23 cellular contexts compared by ENCODE assay signal in genomic region chr12:47848853-47849252, GRCh38. TPM values are rescaled to one million over a fixed set of nuclear protein-coding genes. Genes with fewer than 3 reads are reported as not detected.
"Had no signal": no experiment of that assay in that cellular context is flagged by ENCODE, and none has a peak within 500 bp of the region (broad histone marks: within the 10 kb centered on the region; RNA-seq: fewer than 3 reads in every experiment).

No MANE protein-coding gene starts in this region.

- FAIRE-seq: astrocyte, frontal cortex, urothelium cell line had no signal

- H3K4me2 ChIP-seq: smooth muscle cell had no signal

- DNase-seq: activated CD8-positive, alpha-beta memory T cell treated with anti-CD3 and anti-CD28 coated beads, Interleukin-2, amount 50 U/mL, for 48 hours; activated naive CD4-positive, alpha-beta T cell; activated naive CD8-positive, alpha-beta T cell treated with anti-CD3 and anti-CD28 coated beads for 36 hours; colonic mucosa; glutamatergic neuron; hippocampal formation; left ventricle myocardium superior; retina; sigmoid colon; stimulated activated CD4-positive, alpha-beta T cell treated with anti-CD3 and anti-CD28 coated beads, Interleukin-15, amount 100 ng/mL, for 24 hours; transverse colon had no signal

- H3K36me3 ChIP-seq: breast epithelium, colonic mucosa, sigmoid colon had no signal

- H3K4me3 ChIP-seq: breast epithelium, colonic mucosa, sigmoid colon, smooth muscle cell, transverse colon had no signal

- H3K4me3 Mint-ChIP-seq: activated naive CD8-positive, alpha-beta T cell treated with anti-CD3 and anti-CD28 coated beads for 36 hours; memory B cell; natural killer cell treated with Interleukin-12 subunit alpha and Interleukin-12 subunit beta and Interleukin-15 and Interleukin-18, amount 100 ng/mL, for 72 hours; stimulated activated memory B cell treated with anti-CD40 and anti-IgM and Interleukin-4, amounts not matched to agents 10 μg/mL and 1 μg/mL and 100 μg/mL, for 72 hours had no signal

- H3K9me3 ChIP-seq: breast epithelium, colonic mucosa, sigmoid colon, transverse colon had no signal

- H3K27me3 Mint-ChIP-seq: activated naive CD8-positive, alpha-beta T cell treated with anti-CD3 and anti-CD28 coated beads for 36 hours had no signal

- H3K27ac Mint-ChIP-seq: activated naive CD8-positive, alpha-beta T cell treated with anti-CD3 and anti-CD28 coated beads for 36 hours; memory B cell; natural killer cell treated with Interleukin-12 subunit alpha and Interleukin-12 subunit beta and Interleukin-15 and Interleukin-18, amount 100 ng/mL, for 72 hours; progenitor cell of endocrine pancreas; stimulated activated memory B cell treated with anti-CD40 and anti-IgM and Interleukin-4, amounts not matched to agents 10 μg/mL and 1 μg/mL and 100 μg/mL, for 72 hours had no signal

- H3K27me3 ChIP-seq: breast epithelium, colonic mucosa, sigmoid colon, transverse colon had no signal

- ATAC-seq: activated CD4-positive, CD25-positive, alpha-beta regulatory T cell treated with anti-CD3 and anti-CD28 coated beads, Interleukin-2, amount 50 U/mL, for 24 hours; left ventricle myocardium superior; natural killer cell treated with Interleukin-12 subunit alpha and Interleukin-12 subunit beta and Interleukin-15 and Interleukin-18, amount 100 ng/mL, for 72 hours; stimulated activated memory B cell treated with anti-CD40 and anti-IgM and Interleukin-4, amounts not matched to agents 10 μg/mL and 1 μg/mL and 100 μg/mL, for 72 hours had no signal

- H3K27ac ChIP-seq: breast epithelium, colonic mucosa, sigmoid colon, transverse colon, VCaP had no signal

- H3K4me1 Mint-ChIP-seq: memory B cell; stimulated activated memory B cell treated with anti-CD40 and anti-IgM and Interleukin-4, amounts not matched to agents 10 μg/mL and 1 μg/mL and 100 μg/mL, for 72 hours had no signal

- H3K4me1 ChIP-seq: breast epithelium, colonic mucosa, sigmoid colon, transverse colon had no signal

- H3K9me3 Mint-ChIP-seq: activated naive CD8-positive, alpha-beta T cell treated with anti-CD3 and anti-CD28 coated beads for 36 hours; memory B cell; natural killer cell treated with Interleukin-12 subunit alpha and Interleukin-12 subunit beta and Interleukin-15 and Interleukin-18, amount 100 ng/mL, for 72 hours; stimulated activated memory B cell treated with anti-CD40 and anti-IgM and Interleukin-4, amounts not matched to agents 10 μg/mL and 1 μg/mL and 100 μg/mL, for 72 hours had no signal

- H3K36me3 Mint-ChIP-seq: memory B cell; natural killer cell treated with Interleukin-12 subunit alpha and Interleukin-12 subunit beta and Interleukin-15 and Interleukin-18, amount 100 ng/mL, for 72 hours had no signal

RNA-seq across cellular contexts. Expression of gene VDR, which starts 55.9 kb away (rescaled TPM):
- total RNA-seq: frontal cortex, temporal lobe had no signal
